Comparison of ENCODE assay signal across 11 cellular contexts in genomic region chr4:145830699-145831098, GRCh38.
A peak's percentile ranks its signal among the peaks of the same experiment; 100 is the strongest.
DNase-seq lines count a peak whose midpoint lies in the region; ATAC-seq and TF ChIP-seq lines count a peak whose summit lies in the region.
"Had no signal": no experiment of that assay in that cellular context is flagged by ENCODE, and none has a peak within 500 bp of the region (broad histone marks: within the 10 kb centered on the region; RNA-seq: fewer than 3 reads in every experiment).

No MANE protein-coding gene starts in this region.

- H3K4me1 Mint-ChIP-seq in activated T-helper 1 cell treated with anti-CD3 and anti-CD28 coated beads, Interleukin-12 subunit alpha, Interleukin-12 subunit beta, Interleukin-2, Interleukin-4 antibody, amounts not matched to agents 30 ng/mL and 10 ng/mL and 1 ng/mL, durations not matched to agents 14 hours and 24 hours and 36 hours (ENCODE audit: low read depth) = peaks cover 59% of the 10 kb centered on the region
- peaks cover 11 to 24% of the 10 kb centered on the region in 2 donors for H3K4me1 Mint-ChIP-seq in effector memory CD8-positive, alpha-beta T cell (ENCODE audit: low read depth in 2 of 2)

- H3K27ac Mint-ChIP-seq in activated T-helper 1 cell treated with anti-CD3 and anti-CD28 coated beads, Interleukin-12 subunit alpha, Interleukin-12 subunit beta, Interleukin-2, Interleukin-4 antibody, amounts not matched to agents 30 ng/mL and 10 ng/mL and 1 ng/mL, durations not matched to agents 14 hours and 24 hours and 36 hours = peak overlapping the region; percentile 50
- no peak overlapping the region for H3K27ac Mint-ChIP-seq in effector memory CD8-positive, alpha-beta T cell

- intact Hi-C loops in activated T-helper 1 cell treated with anti-CD3 and anti-CD28 coated beads, Interleukin-12 subunit alpha, Interleukin-12 subunit beta, Interleukin-2, Interleukin-4 antibody, amounts not matched to agents 30 ng/mL and 10 ng/mL and 1 ng/mL, durations not matched to agents 14 hours and 24 hours and 36 hours (cut with micrococcal nuclease) = no loop called here

- peak; percentile 71 for ATAC-seq in GM18505 (IDR thresholded peaks at IDR 0.05; ENCODE audit: unreplicated experiment)
- ATAC-seq in GM21529 (IDR thresholded peaks at IDR 0.05; ENCODE audit: unreplicated experiment) = peak; percentile 60
- peak; percentile 38 for ATAC-seq in HG03439 (IDR thresholded peaks at IDR 0.05; ENCODE audit: unreplicated experiment)
- no peak for ATAC-seq in GM21528 (IDR thresholded peaks at IDR 0.05; ENCODE audit: low FRiP score, unreplicated experiment)
- no peak for ATAC-seq in effector memory CD8-positive, alpha-beta T cell (replicated peaks)

- DNase-seq in activated T-helper 1 cell treated with anti-CD3 and anti-CD28 coated beads, Interleukin-12 subunit alpha, Interleukin-12 subunit beta, Interleukin-2, Interleukin-4 antibody, amounts not matched to agents 30 ng/mL and 10 ng/mL and 1 ng/mL, durations not matched to agents 14 hours and 24 hours and 36 hours (ENCODE audit: low spot score) = no peak
- DNase-seq in stimulated activated CD4-positive, alpha-beta T cell treated with anti-CD3 and anti-CD28 coated beads, Interleukin-4, amount 100 ng/mL, for 24 hours = no peak
- no peak for DNase-seq in effector memory CD8-positive, alpha-beta T cell
- no peak for DNase-seq in HUDEP-2 (lab: John Stamatoyannopoulos, UW; ENCODE audit: unreplicated experiment in 76 of 76)
- DNase-seq: brain microvascular endothelial cell, DND-41, stomach had no signal

- H3K9me3 Mint-ChIP-seq in activated T-helper 1 cell treated with anti-CD3 and anti-CD28 coated beads, Interleukin-12 subunit alpha, Interleukin-12 subunit beta, Interleukin-2, Interleukin-4 antibody, amounts not matched to agents 30 ng/mL and 10 ng/mL and 1 ng/mL, durations not matched to agents 14 hours and 24 hours and 36 hours = peaks cover 5% of the 10 kb centered on the region
- H3K9me3 Mint-ChIP-seq in effector memory CD8-positive, alpha-beta T cell = no peaks in the 10 kb centered on the region

- no peak overlapping the region for H3K4me3 Mint-ChIP-seq in activated T-helper 1 cell treated with anti-CD3 and anti-CD28 coated beads, Interleukin-12 subunit alpha, Interleukin-12 subunit beta, Interleukin-2, Interleukin-4 antibody, amounts not matched to agents 30 ng/mL and 10 ng/mL and 1 ng/mL, durations not matched to agents 14 hours and 24 hours and 36 hours
- no peak overlapping the region for H3K4me3 Mint-ChIP-seq in effector memory CD8-positive, alpha-beta T cell

- no peaks in the 10 kb centered on the region for H3K27me3 Mint-ChIP-seq in activated T-helper 1 cell treated with anti-CD3 and anti-CD28 coated beads, Interleukin-12 subunit alpha, Interleukin-12 subunit beta, Interleukin-2, Interleukin-4 antibody, amounts not matched to agents 30 ng/mL and 10 ng/mL and 1 ng/mL, durations not matched to agents 14 hours and 24 hours and 36 hours (ENCODE audit: insufficient read depth)
- H3K27me3 Mint-ChIP-seq in effector memory CD8-positive, alpha-beta T cell = no peaks in the 10 kb centered on the region

- no peak for TF ChIP-seq POLR2A in GM18505 (IDR thresholded peaks at IDR 0.05; ENCODE audit: borderline replicate concordance, extremely low read depth, insufficient read depth, insufficient read length)

- peaks cover 31% of the 10 kb centered on the region for H3K36me3 Mint-ChIP-seq in activated T-helper 1 cell treated with anti-CD3 and anti-CD28 coated beads, Interleukin-12 subunit alpha, Interleukin-12 subunit beta, Interleukin-2, Interleukin-4 antibody, amounts not matched to agents 30 ng/mL and 10 ng/mL and 1 ng/mL, durations not matched to agents 14 hours and 24 hours and 36 hours (ENCODE audit: low read depth)
- no peaks in the 10 kb centered on the region for H3K36me3 Mint-ChIP-seq in effector memory CD8-positive, alpha-beta T cell (ENCODE audit: insufficient read depth)

Comparison
In these comparisons a context has a peak if more than half of its experiments do, and no peak if none do; other contexts are left out.
1. ATAC-seq: peak in GM18505 (single experiment), GM21529 (single experiment) and HG03439 (single experiment); none in GM21528 (single experiment) and effector memory CD8-positive, alpha-beta T cell (single experiment).